In the genomic region with DNA sequence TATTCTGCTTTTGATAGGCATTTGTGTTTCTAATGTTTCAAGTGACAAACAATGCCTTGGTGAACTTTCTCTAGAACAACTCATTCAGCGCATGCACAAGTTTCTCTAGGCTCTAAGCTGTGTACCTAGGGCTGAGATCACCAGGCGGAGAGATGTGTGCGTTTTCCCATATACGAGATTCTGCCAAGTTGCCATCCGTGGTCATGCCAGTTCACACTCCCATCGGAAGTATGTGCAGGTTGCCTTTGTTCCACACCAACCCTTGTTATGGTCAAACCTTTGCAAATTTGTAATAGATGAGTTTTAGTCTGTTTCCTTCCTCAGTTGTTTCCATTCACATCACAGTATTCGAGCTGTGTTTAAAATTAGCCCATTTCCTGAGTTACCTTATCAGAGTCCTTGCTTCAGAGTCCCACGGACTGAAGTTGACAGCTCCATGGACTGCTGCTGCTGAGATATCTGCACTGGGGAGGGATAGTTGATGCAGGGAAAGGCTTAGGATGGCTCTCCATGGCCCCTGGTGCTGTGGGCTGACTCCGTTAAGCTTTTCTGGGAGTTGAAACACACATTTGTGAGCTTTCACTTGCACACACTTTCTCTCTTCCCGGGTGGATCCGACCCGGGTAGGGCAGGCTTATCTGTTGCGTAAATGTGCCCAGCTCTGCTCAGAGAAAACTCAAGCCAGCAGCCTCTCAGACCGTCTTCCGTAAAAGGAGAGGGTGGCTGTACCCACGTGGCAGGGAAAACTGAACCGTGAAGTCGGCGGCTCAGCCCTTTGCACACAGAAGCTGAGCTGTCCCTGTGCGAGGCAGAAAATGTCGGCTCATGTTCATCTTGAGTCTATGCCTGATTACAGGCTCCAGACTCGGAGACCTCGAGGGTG, we compare ENCODE assay signal across 8 cellular contexts. TPM values are rescaled to one million over a fixed set of nuclear protein-coding genes. Genes with fewer than 3 reads are reported as not detected.
DNase-seq lines count a peak whose midpoint lies in the region; ATAC-seq, FAIRE-seq and TF ChIP-seq lines count a peak whose summit lies in the region.

No MANE protein-coding gene starts in this region.

- peak overlapping the region; percentile 58; the same call in 1 of the 2 replicates for H3K9ac ChIP-seq in HUES48 (ENCODE audit: low read depth, low read length)
- H3K9ac ChIP-seq in mucosa of rectum (ENCODE audit: low read depth in 1 of 2, low read length in 2 of 2), result peak overlapping the region in 1 of 2 donors; percentile 39

- H3K36me3 Mint-ChIP-seq in CD8-positive, alpha-beta T cell, result peaks cover 13% of the 10 kb centered on the region

- H3K4me1 Mint-ChIP-seq in CD8-positive, alpha-beta T cell (ENCODE audit: low read depth), result peaks cover 63% of the 10 kb centered on the region

- H3K27me3 ChIP-seq in CD8-positive, alpha-beta T cell (ENCODE audit: insufficient read depth, low read length), result no peaks in the 10 kb centered on the region
- H3K27me3 ChIP-seq in HUES48 (ENCODE audit: control insufficient read depth, insufficient read depth, low read length) (no peaks in the 10 kb centered on the region), mucosa of rectum (ENCODE audit: control insufficient read depth in 2 of 2, insufficient read depth in 2 of 2, low read length in 2 of 2) (no peaks in the 10 kb centered on the region), thymus (ENCODE audit: control insufficient read depth, insufficient read depth) (no peaks in the 10 kb centered on the region)

- no peaks in the 10 kb centered on the region for H3K9me3 ChIP-seq in CD8-positive, alpha-beta T cell (ENCODE audit: low read length)
- H3K9me3 ChIP-seq in HUES48 (ENCODE audit: control insufficient read depth, insufficient read depth, low read length), result no peaks in the 10 kb centered on the region
- H3K9me3 ChIP-seq in mucosa of rectum (ENCODE audit: control insufficient read depth in 2 of 2, low read length in 2 of 2), result no peaks in the 10 kb centered on the region
- no peaks in the 10 kb centered on the region for H3K9me3 ChIP-seq in thymus (ENCODE audit: control insufficient read depth)

- H3K27ac Mint-ChIP-seq in CD8-positive, alpha-beta T cell, result peak overlapping the region; percentile 91

- H3K9me3 Mint-ChIP-seq in CD8-positive, alpha-beta T cell, result no peaks in the 10 kb centered on the region

- H3K27me3 Mint-ChIP-seq in CD8-positive, alpha-beta T cell (ENCODE audit: low read depth), result no peaks in the 10 kb centered on the region

- POLR2A ChIA-PET in CD8-positive, alpha-beta T cell (lab: Charles Lee), result interaction anchor here (0.7 to 2.4 kb wide), 4 partner anchors 9 to 1195 kb away, joined by 3 to 18 read pairs (median 4); no protein-coding TSS in a partner anchor

- intact Hi-C loops in CD8-positive, alpha-beta T cell (cut with DNase I, micrococcal nuclease), result no loop called here

- peak in 5 of 7 experiments; percentile 37 to 63 (median 44) for DNase-seq in CD8-positive, alpha-beta T cell
- DNase-seq in GM20000 (ENCODE audit: low spot score) (peak; percentile 52), epithelial cell of esophagus (ENCODE audit: low read depth) (peak; percentile 85), urothelium cell line (ENCODE audit: low spot score) (no peak)
- peak; percentile 38 to 56 for DNase-seq in activated CD4-positive, alpha-beta T cell treated with anti-CD3 and anti-CD28 coated beads, Interleukin-2, amount 50 U/mL, for 48 hours

- H3K4me3 Mint-ChIP-seq in CD8-positive, alpha-beta T cell, result peak overlapping the region; percentile 79

- H3K36me3 ChIP-seq in CD8-positive, alpha-beta T cell (ENCODE audit: insufficient read depth, low read length), result no peaks in the 10 kb centered on the region
- H3K36me3 ChIP-seq in HUES48 (ENCODE audit: control insufficient read depth, insufficient read depth, low read length) (no peaks in the 10 kb centered on the region; the same call in 1 of the 2 replicates), mucosa of rectum (ENCODE audit: control insufficient read depth in 2 of 2, insufficient read depth in 2 of 2, low read length in 2 of 2) (peaks cover 0 to 3% of the 10 kb centered on the region in 2 donors), thymus (ENCODE audit: control insufficient read depth, insufficient read depth) (peaks cover 10% of the 10 kb centered on the region)

- no peak overlapping the region for H3K27ac ChIP-seq in CD8-positive, alpha-beta T cell (ENCODE audit: low read depth, low read length)
- H3K27ac ChIP-seq in HUES48 (ENCODE audit: low read depth, low read length) (peak overlapping the region; percentile 37), mucosa of rectum (ENCODE audit: low read depth in 2 of 2, low read length in 2 of 2) (peak overlapping the region; percentile 59 to 66), thymus (ENCODE audit: low read depth) (peak overlapping the region; percentile 70)

- no peak for FAIRE-seq in urothelium cell line (lab: Jason Lieb, UNC)

- peak overlapping the region; percentile 14 for H3K4me3 ChIP-seq in CD8-positive, alpha-beta T cell (ENCODE audit: low read depth, low read length)
- H3K4me3 ChIP-seq in HUES48 (ENCODE audit: low read depth, low read length) (no peak overlapping the region), epithelial cell of esophagus (ENCODE audit: low read length) (peak overlapping the region; percentile 11), mucosa of rectum (ENCODE audit: low read length in 2 of 2) (peak overlapping the region; percentile 2 to 57), thymus (ENCODE audit: low read length) (peak overlapping the region; percentile 39)

- TF ChIP-seq CTCF in CD8-positive, alpha-beta T cell (IDR thresholded peaks at IDR 0.05), result no peak
- TF ChIP-seq CTCF in GM20000 (IDR thresholded peaks at IDR 0.05; ENCODE audit: extremely low read depth, missing control alignments) (no peak), epithelial cell of esophagus (IDR thresholded peaks at IDR 0.05; ENCODE audit: insufficient read depth, low read depth, low read length, missing control alignments) (no peak)

- peak; percentile 82 for ATAC-seq in CD8-positive, alpha-beta T cell

- WGBS in thymus, result 36% methylated on average over 23 of the region's 23 CpGs

- H3K4me1 ChIP-seq in CD8-positive, alpha-beta T cell (ENCODE audit: insufficient read depth, low read length), result peaks cover 22% of the 10 kb centered on the region
- H3K4me1 ChIP-seq in HUES48 (ENCODE audit: control insufficient read depth, insufficient read depth, low read length), result peaks cover 69% of the 10 kb centered on the region
- peaks cover 22 to 34% of the 10 kb centered on the region in 2 donors for H3K4me1 ChIP-seq in mucosa of rectum (ENCODE audit: control insufficient read depth in 2 of 2, insufficient read depth in 2 of 2, low read length in 2 of 2)
- H3K4me1 ChIP-seq in thymus (ENCODE audit: control insufficient read depth, insufficient read depth, low read length), result peaks cover 17% of the 10 kb centered on the region

- CTCF ChIA-PET in CD8-positive, alpha-beta T cell (lab: Charles Lee), result interaction anchor here (0.8 to 1.4 kb wide), 3 partner anchors 8 to 79 kb away, joined by 3 to 5 read pairs (median 3); no protein-coding TSS in a partner anchor

RNA-seq across cellular contexts. Expression of gene HK1, which starts 49.4 kb away (rescaled TPM):
- total RNA-seq in CD8-positive, alpha-beta T cell, result 10 to 100 TPM; 37.0 to 40.0 TPM
- polyA plus RNA-seq in thymus, result 33.7 TPM
